32 cellular contexts compared by ENCODE assay signal in the genomic region with DNA sequence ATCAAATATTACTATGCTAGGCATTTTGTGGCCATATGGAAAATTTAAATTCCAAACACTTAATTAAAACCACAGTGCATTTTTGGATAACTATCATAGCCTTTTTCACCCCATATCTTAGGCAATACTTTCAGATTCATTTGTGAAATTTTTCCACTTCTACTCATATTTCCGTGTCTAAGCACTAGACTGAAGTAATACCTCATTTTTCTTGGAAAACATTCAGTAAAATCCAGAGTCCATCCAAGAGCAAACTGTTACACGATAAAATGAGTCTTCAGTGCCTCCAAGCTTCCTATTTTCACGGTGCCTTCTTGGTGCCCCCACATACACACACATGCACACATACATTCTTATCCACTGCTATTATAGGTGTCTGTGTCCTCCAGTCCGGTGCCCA.
A peak's percentile ranks its signal among the peaks of the same experiment; 100 is the strongest.
DNase-seq lines count a peak whose midpoint lies in the region; TF ChIP-seq lines count a peak whose summit lies in the region.
"Had no signal": no experiment of that assay in that cellular context is flagged by ENCODE, and none has a peak within 500 bp of the region (broad histone marks: within the 10 kb centered on the region; RNA-seq: fewer than 3 reads in every experiment).

No MANE protein-coding gene starts in this region.

- peaks cover 11% of the 10 kb centered on the region; the same call in 1 of the 2 replicates for H3F3A ChIP-seq in GM23248 (ENCODE audit: insufficient read depth)

- in situ Hi-C loops in GM23248 (cut with MboI) = no loop called here

- H2AFZ ChIP-seq in GM23248 = 0 out of 2 replicates have a peak overlapping the region, but pooled peaks have one; percentile 13
- H2AFZ ChIP-seq: PC-9 had no signal

- 2 to 6% methylated on average over 4 of the region's 4 CpGs for WGBS in GM23248 (ENCODE audit: low coverage in 1 of 2, low lambda C conversion rate in 2 of 2, missing lambda C conversion rate in 2 of 2), 2 experiments

- no peaks in the 10 kb centered on the region for H3K9me3 ChIP-seq in GM23248 (ENCODE audit: low read depth)
- H3K9me3 ChIP-seq: adrenal gland, prostate gland, right lobe of liver, SK-N-SH had no signal

- no peaks in the 10 kb centered on the region for H3K79me2 ChIP-seq in GM23248 (ENCODE audit: insufficient read depth)

- H3K4me2 ChIP-seq in GM23248 (ENCODE audit: unreplicated experiment) = peak overlapping the region; percentile 51
- H3K4me2 ChIP-seq: KMS-11, PC-9, SK-N-SH had no signal

- H3K9ac ChIP-seq in GM23248 = no peak overlapping the region
- H3K9ac ChIP-seq: KMS-11, SK-N-SH had no signal

- H3K36me3 Mint-ChIP-seq in nephron progenitor cell (ENCODE audit: low read depth) = no peaks in the 10 kb centered on the region
- H3K36me3 Mint-ChIP-seq: CD4-positive, CD25-positive, alpha-beta regulatory T cell; naive thymus-derived CD8-positive, alpha-beta T cell had no signal

- peak overlapping the region; percentile 64 for H3K27ac Mint-ChIP-seq in nephron progenitor cell
- H3K27ac Mint-ChIP-seq: activated CD4-positive, alpha-beta memory T cell treated with anti-CD3 and anti-CD28 coated beads, Interleukin-2, amount 10 ng/mL, durations not matched to agents 7 days and 5 days; activated naive CD4-positive, alpha-beta T cell treated with anti-CD3 and anti-CD28 coated beads for 36 hours; CD4-positive, CD25-positive, alpha-beta regulatory T cell; naive thymus-derived CD8-positive, alpha-beta T cell had no signal

- peaks cover 3% of the 10 kb centered on the region for H3K9me3 Mint-ChIP-seq in nephron progenitor cell

- DNase-seq in AG09319 (ENCODE audit: extremely low read depth, low read depth) = peak; percentile 36
- DNase-seq in GM23248 = peak; percentile 78
- DNase-seq in dedifferentiated amniotic fluid mesenchymal stem cell (ENCODE audit: extremely low spot score) = peak; percentile 25
- DNase-seq in nephron progenitor cell = no peak
- DNase-seq in activated T-cell treated with anti-CD3 and anti-CD28 coated beads, Interleukin-2, amount 50 U/mL, for 48 hours = no peak
- DNase-seq in NCI-H446 (lab: John Stamatoyannopoulos, UW) = no peak
- DNase-seq in HuH-7 (ENCODE audit: low spot score) = no peak
- DNase-seq in stimulated activated naive CD4-positive, alpha-beta T cell treated with Interleukin-2 at 50 U/mL for 16 hours (lab: John Stamatoyannopoulos, UW) = no peak
- DNase-seq: activated CD4-positive, alpha-beta memory T cell treated with anti-CD3 and anti-CD28 coated beads, Interleukin-2, amount 10 ng/mL, durations not matched to agents 7 days and 5 days; activated CD4-positive, CD25-positive, alpha-beta regulatory T cell treated with anti-CD3 and anti-CD28 coated beads, Interleukin-2, amount 50 U/mL, for 72 hours; activated CD8-positive, alpha-beta memory T cell treated with anti-CD3 and anti-CD28 coated beads, Interleukin-2, amount 50 U/mL, for 48 hours; activated naive CD4-positive, alpha-beta T cell treated with anti-CD3 and anti-CD28 coated beads for 36 hours; adrenal gland; CD4-positive, CD25-positive, alpha-beta regulatory T cell; H7; heart right ventricle; midbrain; naive thymus-derived CD8-positive, alpha-beta T cell; NCI-H1417; NCI-H2029; NCI-H526; NK-92 treated with Interleukin-12 subunit alpha and Interleukin-12 subunit beta, amount 100 ng/mL, for 24 hours; occipital lobe; PC-9; right lobe of liver; SK-N-SH; stimulated activated CD4-positive, alpha-beta T cell treated with anti-CD3 and anti-CD28 coated beads, Interleukin-12 subunit alpha, Interleukin-12 subunit beta, amount 100 ng/mL, for 4 hours; stimulated activated CD4-positive, alpha-beta T cell treated with anti-CD3 and anti-CD28 coated beads, Interleukin-4, amount 100 ng/mL, for 1 hour; substantia nigra; T-helper 2 cell had no signal

- TF ChIP-seq CTCF in AG09319 (IDR thresholded peaks at IDR 0.05; ENCODE audit: low read depth, low read length) (no peak), nephron progenitor cell (IDR thresholded peaks at IDR 0.05) (no peak)

- H3K27ac ChIP-seq in GM23248 = peak overlapping the region; percentile 39
- H3K27ac ChIP-seq: adrenal gland, heart right ventricle, KMS-11, prostate gland, right lobe of liver had no signal

- no peaks in the 10 kb centered on the region for H3K4me1 Mint-ChIP-seq in nephron progenitor cell
- H3K4me1 Mint-ChIP-seq: activated CD4-positive, alpha-beta memory T cell treated with anti-CD3 and anti-CD28 coated beads, Interleukin-2, amount 10 ng/mL, durations not matched to agents 7 days and 5 days; CD4-positive, CD25-positive, alpha-beta regulatory T cell; naive thymus-derived CD8-positive, alpha-beta T cell had no signal

- H3K27me3 Mint-ChIP-seq in nephron progenitor cell (ENCODE audit: low read depth, poor library complexity) = no peaks in the 10 kb centered on the region
- H3K27me3 Mint-ChIP-seq: activated CD4-positive, alpha-beta memory T cell treated with anti-CD3 and anti-CD28 coated beads, Interleukin-2, amount 10 ng/mL, durations not matched to agents 7 days and 5 days; CD4-positive, CD25-positive, alpha-beta regulatory T cell; naive thymus-derived CD8-positive, alpha-beta T cell had no signal

- no peaks in the 10 kb centered on the region for H4K20me1 ChIP-seq in GM23248 (ENCODE audit: insufficient read depth)

- no peaks in the 10 kb centered on the region for H3K36me3 ChIP-seq in GM23248 (ENCODE audit: low read depth)
- H3K36me3 ChIP-seq: adrenal gland, heart right ventricle, prostate gland, right lobe of liver had no signal

- H3K4me1 ChIP-seq in GM23248 (ENCODE audit: insufficient read depth) = peaks cover 27% of the 10 kb centered on the region
- H3K4me1 ChIP-seq: adrenal gland, heart right ventricle, prostate gland, right lobe of liver had no signal

- no peaks in the 10 kb centered on the region for H3K27me3 ChIP-seq in GM23248 (replicated peaks; ENCODE audit: insufficient read depth)
- H3K27me3 ChIP-seq: adrenal gland, heart right ventricle, right lobe of liver had no signal

- H3K4me3 Mint-ChIP-seq in nephron progenitor cell = no peak overlapping the region
- H3K4me3 Mint-ChIP-seq: activated CD4-positive, alpha-beta memory T cell treated with anti-CD3 and anti-CD28 coated beads, Interleukin-2, amount 10 ng/mL, durations not matched to agents 7 days and 5 days; activated naive CD4-positive, alpha-beta T cell treated with anti-CD3 and anti-CD28 coated beads for 36 hours; CD4-positive, CD25-positive, alpha-beta regulatory T cell; naive thymus-derived CD8-positive, alpha-beta T cell had no signal

- H3K9me2 ChIP-seq in GM23248 (ENCODE audit: insufficient read depth) = no peaks in the 10 kb centered on the region
- H3K9me2 ChIP-seq: SK-N-SH had no signal

- H3K4me3 ChIP-seq in GM23248 = no peak overlapping the region
- H3K4me3 ChIP-seq: adrenal gland, heart right ventricle, PC-9, prostate gland, right lobe of liver had no signal

Comparison
In these comparisons a context has a peak if more than half of its experiments do, and no peak if none do; other contexts are left out.
1. DNase-seq: peak in AG09319 (single experiment), GM23248 (single experiment) and dedifferentiated amniotic fluid mesenchymal stem cell (single experiment); none in nephron progenitor cell (single experiment), activated T-cell treated with anti-CD3 and anti-CD28 coated beads, Interleukin-2, amount 50 U/mL, for 48 hours (0 of 2), NCI-H446 (0 of 2), HuH-7 (single experiment) and stimulated activated naive CD4-positive, alpha-beta T cell treated with Interleukin-2 at 50 U/mL for 16 hours (single experiment).